Comparison of ENCODE assay signal across 12 cellular contexts in genomic region chr15:31511707-31512310, GRCh38.
DNase-seq lines count a peak whose midpoint lies in the region; ATAC-seq lines count a peak whose summit lies in the region.
"Had no signal": no experiment of that assay in that cellular context is flagged by ENCODE, and none has a peak within 500 bp of the region (broad histone marks: within the 10 kb centered on the region; RNA-seq: fewer than 3 reads in every experiment).

No MANE protein-coding gene starts in this region.

- ATAC-seq in naive B cell (ENCODE audit: low read depth in 2 of 2) (peak; percentile 54 to 75), left cardiac atrium (no peak)
- ATAC-seq: heart left ventricle had no signal

- CTCF ChIA-PET in activated CD4-positive, alpha-beta memory T cell treated with anti-CD3 and anti-CD28 coated beads for 36 hours (lab: Charles Lee): no interaction called here
- CTCF ChIA-PET in activated CD4-positive, alpha-beta memory T cell treated with anti-CD3 and anti-CD28 coated beads, Interleukin-2, amount 10 ng/mL, durations not matched to agents 7 days and 5 days (lab: Charles Lee): no interaction called here

- peaks cover 4% of the 10 kb centered on the region for H3K27me3 Mint-ChIP-seq in activated CD4-positive, alpha-beta memory T cell treated with anti-CD3 and anti-CD28 coated beads for 36 hours
- H3K27me3 Mint-ChIP-seq in activated CD4-positive, alpha-beta memory T cell treated with anti-CD3 and anti-CD28 coated beads, Interleukin-2, amount 10 ng/mL, durations not matched to agents 7 days and 5 days: peaks cover 10% of the 10 kb centered on the region
- H3K27me3 Mint-ChIP-seq in naive B cell: peaks cover 8 to 45% (median 36%) of the 10 kb centered on the region in 3 donors
- peaks cover 43% of the 10 kb centered on the region for H3K27me3 Mint-ChIP-seq in stimulated activated naive CD8-positive, alpha-beta T cell treated with anti-CD3 and anti-CD28 coated beads, Interleukin-15, Interleukin-2, amounts not matched to agents 100 ng/mL and 50 ng/mL, for 24 hours

- H3K36me3 Mint-ChIP-seq in activated CD4-positive, alpha-beta memory T cell treated with anti-CD3 and anti-CD28 coated beads for 36 hours: no peaks in the 10 kb centered on the region
- H3K36me3 Mint-ChIP-seq in activated CD4-positive, alpha-beta memory T cell treated with anti-CD3 and anti-CD28 coated beads, Interleukin-2, amount 10 ng/mL, durations not matched to agents 7 days and 5 days (ENCODE audit: low read depth): no peaks in the 10 kb centered on the region
- H3K36me3 Mint-ChIP-seq in naive B cell: peaks cover 0 to 11% of the 10 kb centered on the region in 2 donors
- no peaks in the 10 kb centered on the region for H3K36me3 Mint-ChIP-seq in stimulated activated naive CD8-positive, alpha-beta T cell treated with anti-CD3 and anti-CD28 coated beads, Interleukin-15, Interleukin-2, amounts not matched to agents 100 ng/mL and 50 ng/mL, for 24 hours (ENCODE audit: low read depth)

- no peak overlapping the region for H3K27ac Mint-ChIP-seq in activated CD4-positive, alpha-beta memory T cell treated with anti-CD3 and anti-CD28 coated beads for 36 hours
- no peak overlapping the region for H3K27ac Mint-ChIP-seq in activated CD4-positive, alpha-beta memory T cell treated with anti-CD3 and anti-CD28 coated beads, Interleukin-2, amount 10 ng/mL, durations not matched to agents 7 days and 5 days
- H3K27ac Mint-ChIP-seq in naive B cell: peak overlapping the region in 3 of 6 donors; percentile 20 to 83 (median 53)
- H3K27ac Mint-ChIP-seq in stimulated activated naive CD8-positive, alpha-beta T cell treated with anti-CD3 and anti-CD28 coated beads, Interleukin-15, Interleukin-2, amounts not matched to agents 100 ng/mL and 50 ng/mL, for 24 hours: peak overlapping the region; percentile 58

- POLR2A ChIA-PET in activated CD4-positive, alpha-beta memory T cell treated with anti-CD3 and anti-CD28 coated beads for 36 hours (lab: Charles Lee): no interaction called here
- POLR2A ChIA-PET in activated CD4-positive, alpha-beta memory T cell treated with anti-CD3 and anti-CD28 coated beads, Interleukin-2, amount 10 ng/mL, durations not matched to agents 7 days and 5 days (lab: Charles Lee): no interaction called here

- H3K4me1 Mint-ChIP-seq in activated CD4-positive, alpha-beta memory T cell treated with anti-CD3 and anti-CD28 coated beads for 36 hours (ENCODE audit: low read depth): peaks cover 9% of the 10 kb centered on the region
- H3K4me1 Mint-ChIP-seq in activated CD4-positive, alpha-beta memory T cell treated with anti-CD3 and anti-CD28 coated beads, Interleukin-2, amount 10 ng/mL, durations not matched to agents 7 days and 5 days: peaks cover 8% of the 10 kb centered on the region
- peaks cover 7 to 21% (median 18%) of the 10 kb centered on the region in 3 donors for H3K4me1 Mint-ChIP-seq in naive B cell
- H3K4me1 Mint-ChIP-seq in stimulated activated naive CD8-positive, alpha-beta T cell treated with anti-CD3 and anti-CD28 coated beads, Interleukin-15, Interleukin-2, amounts not matched to agents 100 ng/mL and 50 ng/mL, for 24 hours (ENCODE audit: low read depth): peaks cover 19% of the 10 kb centered on the region

- intact Hi-C loops in activated CD4-positive, alpha-beta memory T cell treated with anti-CD3 and anti-CD28 coated beads for 36 hours (cut with micrococcal nuclease): no loop called here
- intact Hi-C loops in left cardiac atrium (cut with DNase I): no loop called here

- peak; percentile 64 for DNase-seq in activated CD4-positive, alpha-beta memory T cell treated with anti-CD3 and anti-CD28 coated beads for 36 hours
- no peak for DNase-seq in activated CD4-positive, alpha-beta memory T cell treated with anti-CD3 and anti-CD28 coated beads, Interleukin-2, amount 10 ng/mL, durations not matched to agents 7 days and 5 days
- peak; percentile 33 for DNase-seq in activated T-helper 9 cell treated with anti-CD3 and anti-CD28 coated beads, Interleukin-2, amount 50 U/mL, for 16 hours (ENCODE audit: low read depth)
- no peak for DNase-seq in naive B cell
- no peak for DNase-seq in left cardiac atrium
- no peak for DNase-seq in iPS-NIHi7 (ENCODE audit: extremely low spot score)
- no peak for DNase-seq in DMS 273 (lab: John Stamatoyannopoulos, UW; ENCODE audit: unreplicated experiment)
- DNase-seq: heart left ventricle, MG63, NCI-H526 treated with DMSO at 0.1 percent for 48 hours, testis had no signal

- H3K9me3 Mint-ChIP-seq in activated CD4-positive, alpha-beta memory T cell treated with anti-CD3 and anti-CD28 coated beads for 36 hours: no peaks in the 10 kb centered on the region
- H3K9me3 Mint-ChIP-seq in activated CD4-positive, alpha-beta memory T cell treated with anti-CD3 and anti-CD28 coated beads, Interleukin-2, amount 10 ng/mL, durations not matched to agents 7 days and 5 days: peaks cover 2% of the 10 kb centered on the region
- peaks cover 2 to 15% (median 8%) of the 10 kb centered on the region in 7 donors for H3K9me3 Mint-ChIP-seq in naive B cell
- H3K9me3 Mint-ChIP-seq in stimulated activated naive CD8-positive, alpha-beta T cell treated with anti-CD3 and anti-CD28 coated beads, Interleukin-15, Interleukin-2, amounts not matched to agents 100 ng/mL and 50 ng/mL, for 24 hours: peaks cover 4% of the 10 kb centered on the region

- no peak overlapping the region for H3K4me3 Mint-ChIP-seq in activated CD4-positive, alpha-beta memory T cell treated with anti-CD3 and anti-CD28 coated beads for 36 hours
- H3K4me3 Mint-ChIP-seq in activated CD4-positive, alpha-beta memory T cell treated with anti-CD3 and anti-CD28 coated beads, Interleukin-2, amount 10 ng/mL, durations not matched to agents 7 days and 5 days: no peak overlapping the region
- peak overlapping the region in 2 of 8 donors; percentile 33 to 47 for H3K4me3 Mint-ChIP-seq in naive B cell
- peak overlapping the region; percentile 53 for H3K4me3 Mint-ChIP-seq in stimulated activated naive CD8-positive, alpha-beta T cell treated with anti-CD3 and anti-CD28 coated beads, Interleukin-15, Interleukin-2, amounts not matched to agents 100 ng/mL and 50 ng/mL, for 24 hours

Comparison
In these comparisons a context has a peak if more than half of its experiments do, and no peak if none do; other contexts are left out.
1. DNase-seq: peak in activated CD4-positive, alpha-beta memory T cell treated with anti-CD3 and anti-CD28 coated beads for 36 hours (single experiment) and activated T-helper 9 cell treated with anti-CD3 and anti-CD28 coated beads, Interleukin-2, amount 50 U/mL, for 16 hours (single experiment); none in activated CD4-positive, alpha-beta memory T cell treated with anti-CD3 and anti-CD28 coated beads, Interleukin-2, amount 10 ng/mL, durations not matched to agents 7 days and 5 days (single experiment), naive B cell (single experiment), left cardiac atrium (single experiment), iPS-NIHi7 (single experiment) and DMS 273 (single experiment).
2. ATAC-seq: peak in naive B cell (2 of 2); none in left cardiac atrium (0 of 2).